8 cellular contexts compared by ENCODE assay signal in the genomic region with DNA sequence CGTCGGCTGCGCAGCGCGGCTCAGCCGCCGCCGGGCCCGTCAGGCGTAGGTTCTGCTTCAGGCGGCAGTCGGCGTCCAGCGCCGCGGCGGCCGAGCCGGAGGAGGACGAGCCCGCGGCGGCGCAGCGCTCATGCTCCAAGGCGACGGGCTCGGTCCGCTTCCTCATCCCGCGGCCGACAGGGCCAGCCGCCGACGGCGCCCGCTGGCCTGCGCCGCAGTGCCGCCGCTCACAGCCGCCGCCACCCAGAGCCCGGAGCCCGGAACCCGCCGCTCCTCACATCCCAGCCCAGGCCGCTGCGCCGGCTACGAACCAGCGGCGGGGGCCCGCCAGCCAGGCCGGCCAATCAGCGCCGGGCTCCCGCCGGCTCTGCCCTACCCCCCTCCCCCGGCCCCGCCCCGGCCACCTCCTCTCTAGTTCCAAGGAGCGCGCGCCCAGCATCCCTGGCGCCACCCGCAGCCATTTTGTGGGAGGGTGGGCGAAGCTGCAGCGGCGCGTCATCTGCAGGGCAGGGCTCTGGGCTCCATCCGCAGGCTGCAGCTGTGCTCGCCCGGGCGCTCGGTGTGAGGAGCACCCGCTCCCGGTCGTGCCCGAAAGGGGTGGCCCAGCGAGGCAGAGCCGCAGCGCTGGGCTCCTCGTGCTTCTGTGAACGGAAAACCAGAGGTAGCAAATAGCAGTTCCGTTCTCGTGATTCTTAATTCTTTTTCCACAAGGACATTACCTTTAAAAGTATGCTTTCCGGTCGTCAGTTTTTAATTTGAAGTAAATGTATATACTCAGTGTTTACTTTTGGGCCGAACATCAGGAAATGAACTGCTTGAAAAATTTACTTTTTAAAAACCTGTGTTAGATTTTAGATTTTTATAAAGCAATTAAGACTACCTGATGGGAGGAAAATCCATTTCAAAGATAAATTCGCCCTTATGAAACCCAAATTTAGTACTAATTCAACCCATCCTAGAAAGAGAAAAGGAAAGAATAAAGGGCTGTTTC. TPM values are rescaled to one million over a fixed set of nuclear protein-coding genes. Genes with fewer than 3 reads are reported as not detected.
DNase-seq lines count a peak whose midpoint lies in the region; ATAC-seq, FAIRE-seq and TF ChIP-seq lines count a peak whose summit lies in the region.

A gene (minus strand): TSS at position 298 of the 991 bp plus-strand sequence. CDS start 132 bp downstream, at position 166.

- H3K27ac Mint-ChIP-seq in activated naive CD8-positive, alpha-beta T cell treated with anti-CD3 and anti-CD28 coated beads, Interleukin-2, amount 50 U/mL, for 24 hours: peak within 1 kb of the TSS; percentile 85

- peak within 1 kb of the TSS; percentile 96 for H3K4me2 ChIP-seq in parathyroid adenoma (ENCODE audit: low read length)

- peak within 1 kb of the TSS; percentile 98 for H2AFZ ChIP-seq in parathyroid adenoma

- H3K27ac ChIP-seq in cardiac muscle cell (peak within 1 kb of the TSS; percentile 95), parathyroid adenoma (peak within 1 kb of the TSS; percentile 85), tibial artery (peak within 1 kb of the TSS; percentile 78 to 80)

- H3K27me3 Mint-ChIP-seq in activated naive CD8-positive, alpha-beta T cell treated with anti-CD3 and anti-CD28 coated beads, Interleukin-2, amount 50 U/mL, for 24 hours: no peaks in the 10 kb centered on the region

- intact Hi-C loops in tibial artery (cut with DNase I; ENCODE audit: low total_unique reads): loop anchor here (5.0 to 10.0 kb wide), 4 partner anchors 89 to 394 kb away; a partner anchor contains a TSS

- H3K36me3 ChIP-seq in cardiac muscle cell: no peaks in the 10 kb centered on the region
- H3K36me3 ChIP-seq in parathyroid adenoma (ENCODE audit: control insufficient read depth, insufficient read depth, low read length): no peaks in the 10 kb centered on the region
- H3K36me3 ChIP-seq in tibial artery: no peaks in the 10 kb centered on the region

- peak; percentile 85 for ATAC-seq in HG02840 (IDR thresholded peaks at IDR 0.05; ENCODE audit: low FRiP score, unreplicated experiment)
- peak; percentile 96 for ATAC-seq in activated naive CD8-positive, alpha-beta T cell treated with anti-CD3 and anti-CD28 coated beads, Interleukin-2, amount 50 U/mL, for 24 hours

- peak within 1 kb of the TSS; percentile 99 for H3K9ac ChIP-seq in parathyroid adenoma

- FAIRE-seq in GM12892 (lab: Jason Lieb, UNC): peak; percentile 91

- H3K4me1 ChIP-seq in cardiac muscle cell (ENCODE audit: low read depth) (peaks cover 5% of the 10 kb centered on the region), parathyroid adenoma (no peaks in the 10 kb centered on the region), tibial artery (peaks cover 0 to 12% (median 8%) of the 10 kb centered on the region in 4 donors)

- H3K4me1 Mint-ChIP-seq in activated naive CD8-positive, alpha-beta T cell treated with anti-CD3 and anti-CD28 coated beads, Interleukin-2, amount 50 U/mL, for 24 hours: peaks cover 19% of the 10 kb centered on the region

- peak; percentile 91 for TF ChIP-seq POLR2A in GM12892 (IDR thresholded peaks at IDR 0.05; ENCODE audit: low read depth, low read length)

- no peaks in the 10 kb centered on the region for H3K9me3 Mint-ChIP-seq in activated naive CD8-positive, alpha-beta T cell treated with anti-CD3 and anti-CD28 coated beads, Interleukin-2, amount 50 U/mL, for 24 hours

- peaks cover 5% of the 10 kb centered on the region for H3K36me3 Mint-ChIP-seq in activated naive CD8-positive, alpha-beta T cell treated with anti-CD3 and anti-CD28 coated beads, Interleukin-2, amount 50 U/mL, for 24 hours (ENCODE audit: low read depth)

- peak; percentile 4 for TF ChIP-seq CTCF in cardiac muscle cell (IDR thresholded peaks at IDR 0.05; ENCODE audit: low read depth, low read length)
- TF ChIP-seq CTCF in parathyroid adenoma (IDR thresholded peaks at IDR 0.05): no peak
- TF ChIP-seq CTCF in tibial artery (IDR thresholded peaks at IDR 0.05): no peak

- H3K4me3 ChIP-seq in cardiac muscle cell (peak within 1 kb of the TSS; percentile 70), parathyroid adenoma (ENCODE audit: low read depth, low read length) (peak within 1 kb of the TSS; percentile 74), tibial artery (peak within 1 kb of the TSS; percentile 64 to 85)

- peak within 1 kb of the TSS; percentile 83 for H3K4me3 Mint-ChIP-seq in activated naive CD8-positive, alpha-beta T cell treated with anti-CD3 and anti-CD28 coated beads, Interleukin-2, amount 50 U/mL, for 24 hours

- peaks cover 22% of the 10 kb centered on the region for H3K79me2 ChIP-seq in parathyroid adenoma

- no peaks in the 10 kb centered on the region for H3K27me3 ChIP-seq in cardiac muscle cell
- H3K27me3 ChIP-seq in parathyroid adenoma (ENCODE audit: control insufficient read depth, insufficient read depth, low read length): no peaks in the 10 kb centered on the region
- H3K27me3 ChIP-seq in tibial artery: no peaks in the 10 kb centered on the region

- no peaks in the 10 kb centered on the region for H3K9me3 ChIP-seq in cardiac muscle cell (ENCODE audit: low read depth)
- H3K9me3 ChIP-seq in parathyroid adenoma (ENCODE audit: control insufficient read depth, low read length): no peaks in the 10 kb centered on the region
- H3K9me3 ChIP-seq in tibial artery: no peaks in the 10 kb centered on the region

- DNase-seq in GM12892 (ENCODE audit: insufficient read length): peak; percentile 95
- DNase-seq in NCI-H1436 (lab: John Stamatoyannopoulos, UW): peak; percentile 96
- peak; percentile 99 for DNase-seq in SW480 (ENCODE audit: low spot score)
- DNase-seq in activated naive CD8-positive, alpha-beta T cell treated with anti-CD3 and anti-CD28 coated beads, Interleukin-2, amount 50 U/mL, for 24 hours: peak; percentile 94
- peak; percentile 98 for DNase-seq in cardiac muscle cell (ENCODE audit: low read depth in 1 of 2, low spot score in 1 of 2)
- DNase-seq in tibial artery: peak; percentile 96 to 98

RNA-seq across cellular contexts. Expression of the gene that starts here (rescaled TPM):
- polyA plus RNA-seq in GM12892 (2012; ENCODE audit: missing spikeins): 29.1 TPM
- total RNA-seq in cardiac muscle cell: 57.4 and 64.1 TPM in 2 replicates
- polyA plus RNA-seq in cardiac muscle cell: 112 and 113 TPM in 2 replicates

Comparison
In these comparisons a context has a peak if more than half of its experiments do, and no peak if none do; other contexts are left out.
1. Peak in every context shown above with its lines: DNase-seq, ATAC-seq, H3K4me3 ChIP-seq and H3K27ac ChIP-seq.